ENCODE assay signal across 17 cellular contexts in the genomic region with DNA sequence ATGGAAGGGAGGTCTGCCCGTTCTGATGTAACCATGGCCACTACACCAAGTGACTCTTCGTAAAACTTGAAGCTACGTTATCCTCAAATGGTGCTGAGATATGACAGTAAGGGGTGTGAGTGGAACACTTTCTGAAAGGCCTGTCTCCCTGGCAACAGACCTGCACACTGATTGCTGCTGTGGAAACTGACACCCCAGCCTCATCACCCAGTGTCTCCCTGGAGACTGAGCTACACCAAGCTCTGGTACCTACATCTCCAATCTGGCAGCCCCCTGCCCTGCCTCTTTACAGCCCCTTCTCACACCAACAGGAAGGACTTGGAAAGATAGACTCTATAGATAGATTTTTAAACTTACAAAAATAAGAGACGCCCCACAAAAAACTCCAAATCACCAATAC. TPM values are rescaled to one million over a fixed set of nuclear protein-coding genes. Genes with fewer than 3 reads are reported as not detected.
A peak's percentile ranks its signal among the peaks of the same experiment; 100 is the strongest.
DNase-seq lines count a peak whose midpoint lies in the region; ATAC-seq, FAIRE-seq and TF ChIP-seq lines count a peak whose summit lies in the region.
"Had no signal": no experiment of that assay in that cellular context is flagged by ENCODE, and none has a peak within 500 bp of the region (broad histone marks: within the 10 kb centered on the region; RNA-seq: fewer than 3 reads in every experiment).

No MANE protein-coding gene starts in this region.

- POLR2A ChIA-PET in K562 (lab: Yijun Ruan, JAX): interaction anchor here (1.0 to 1.9 kb wide), 2 partner anchors 10 to 13 kb away, joined by 3 to 6 read pairs; no protein-coding TSS in a partner anchor

- no peak for TF ChIP-seq CTCF in right atrium auricular region (IDR thresholded peaks at IDR 0.05)
- no peak for TF ChIP-seq CTCF in K562 (IDR thresholded peaks at IDR 0.05 in 2 of 3, conservative IDR thresholded peaks at IDR 0.05 in 1 of 3; ENCODE audit: insufficient read depth in 2 of 3, low read depth in 1 of 3, low read length in 3 of 3)

- 89% methylated on average over 4 of the region's 4 CpGs for WGBS in K562 (ENCODE audit: insufficient coverage, low coverage, missing lambda C conversion rate)

- CTCF ChIA-PET in K562 (lab: Yijun Ruan, JAX; ENCODE audit: low intra/inter-chr PET ratio): no interaction called here

- DNase-seq in right atrium auricular region (ENCODE audit: low spot score) (no peak), Right ventricle myocardium inferior (ENCODE audit: missing footprints) (no peak), K562 (ENCODE audit: extremely low read depth in 1 of 4, low spot score in 3 of 4) (no peak), posterior vena cava (ENCODE audit: low spot score) (peak; percentile 43), Ammon's horn (ENCODE audit: low spot score) (no peak), occipital lobe (lab: John Stamatoyannopoulos, UW) (no peak)
- DNase-seq: ACHN; CD8-positive, alpha-beta T cell; Karpas-422; NCI-H187; NCI-H510A; SIG-M5 had no signal

- no peak overlapping the region for H3K9ac ChIP-seq in K562 (ENCODE audit: insufficient read depth in 1 of 2, low read depth in 2 of 2, low read length in 2 of 2)

- no TSS peak for BruUV-seq in K562 (replicated peaks; lab: Mats Ljungman, UMichigan)

- H3K9me1 ChIP-seq in K562 (ENCODE audit: control insufficient read depth, insufficient read depth, low read length): no peaks in the 10 kb centered on the region

- no peak overlapping the region for H2AFZ ChIP-seq in K562 (ENCODE audit: low read depth, low read length)

- H3K27me3 ChIP-seq in right atrium auricular region (no peaks in the 10 kb centered on the region), K562 (ENCODE audit: control insufficient read depth in 2 of 2, insufficient read depth in 2 of 2, low read length in 2 of 2) (peaks cover 0 to 3% of the 10 kb centered on the region in 2 experiments; a peak in 1 of 5 replicates)
- H3K27me3 ChIP-seq: Peyer's patch had no signal

- in situ Hi-C loops in K562 (cut with MboI): no loop called here

- intact Hi-C loops in Right ventricle myocardium inferior (cut with DNase I) (no loop called here), K562 (cut with micrococcal nuclease) (no loop called here), posterior vena cava (cut with DNase I) (no loop called here)

- peaks cover 1% of the 10 kb centered on the region; the same call in 1 of the 2 replicates for H4K20me1 ChIP-seq in K562 (replicated peaks; ENCODE audit: control insufficient read depth, insufficient read depth, low read length)

- H3K9me3 ChIP-seq in right atrium auricular region: no peaks in the 10 kb centered on the region
- no peaks in the 10 kb centered on the region for H3K9me3 ChIP-seq in K562 (replicated peaks; ENCODE audit: control insufficient read depth, insufficient read depth, low read depth, low read length)
- H3K9me3 ChIP-seq: Peyer's patch had no signal

- no peak overlapping the region for H3K4me3 ChIP-seq in right atrium auricular region
- H3K4me3 ChIP-seq in K562: no peak overlapping the region
- H3K4me3 ChIP-seq: Peyer's patch had no signal

- peak overlapping the region; percentile 20 for H3K27ac ChIP-seq in right atrium auricular region
- no peak overlapping the region for H3K27ac ChIP-seq in K562 (ENCODE audit: extremely low read depth, low read depth, low read length)
- H3K27ac ChIP-seq: Peyer's patch had no signal

- no peak for TF ChIP-seq EP300 in K562 (IDR thresholded peaks at IDR 0.05; ENCODE audit: low read length)

- no peak; the same call in 1 of the 2 replicates for TF ChIP-seq POLR2A in K562 (conservative IDR thresholded peaks at IDR 0.05)

- no peaks in the 10 kb centered on the region for H3K79me2 ChIP-seq in K562 (ENCODE audit: control insufficient read depth, insufficient read depth, low read length)

- no peak for ATAC-seq in Right ventricle myocardium inferior
- ATAC-seq in K562: no peak
- no peak for ATAC-seq in GM21576 (IDR thresholded peaks at IDR 0.05; ENCODE audit: unreplicated experiment)
- ATAC-seq: CD8-positive, alpha-beta T cell had no signal

- H3K36me3 ChIP-seq in right atrium auricular region (peaks cover 59% of the 10 kb centered on the region), K562 (ENCODE audit: control insufficient read depth, insufficient read depth, low read length) (peaks cover 57% of the 10 kb centered on the region)

- no peak overlapping the region for H3K4me2 ChIP-seq in K562 (ENCODE audit: insufficient read depth, low read length)

- no peak for TF ChIP-seq RAD21 in K562 (CRISPR knock-in tag; conservative IDR thresholded peaks at IDR 0.05 in 1 of 2, IDR thresholded peaks at IDR 0.05 in 1 of 2)

- FAIRE-seq in K562 (lab: Jason Lieb, UNC): no peak
- FAIRE-seq: D721Med, H54 had no signal

- H3K4me1 ChIP-seq in right atrium auricular region (peaks cover 0 to 63% of the 10 kb centered on the region in 2 donors), K562 (replicated peaks in 1 of 2; ENCODE audit: control insufficient read depth in 2 of 2, insufficient read depth in 2 of 2, low read length in 2 of 2) (peaks cover 0 to 21% of the 10 kb centered on the region in 2 experiments; a peak in 2 of 5 replicates)

RNA-seq across cellular contexts. Expression of a gene that starts 13.2 kb away (rescaled TPM):
- 10 to 100 TPM; 14.2 to 48.5 TPM for total RNA-seq in right atrium auricular region
- total RNA-seq in Right ventricle myocardium inferior: 15.1 TPM
- 0.42 TPM in 1 of 2 replicates, not detected in the other for total RNA-seq in K562 (2011; cell fraction: chromatin; rRNA removed; ENCODE audit: low replicate concordance)
- total RNA-seq in K562 (2011; cell fraction: nucleolus; rRNA removed): 0.33 TPM in 1 of 2 replicates, not detected in the other
- 0.15 and 0.84 TPM in 2 replicates for total RNA-seq in K562 (2011; cell fraction: nucleoplasm; rRNA removed)
- 0.12 and 0.18 TPM in 2 replicates for total RNA-seq in K562 (2014; rRNA removed)
- not detected in 2 replicates for total RNA-seq in K562 (2014; rRNA removed; fragmentation: Illumina TruSeq; extraction: Trizol)
- total RNA-seq in K562 (2015; rRNA removed; fragmentation: Illumina TruSeq; extraction: Trizol): not detected in 2 replicates
- 0.18 TPM in 1 of 2 replicates, not detected in the other for total RNA-seq in K562 (2021)
- 0.06 TPM in 1 of 2 replicates, not detected in the other for polyA plus RNA-seq in K562 (2011; rRNA removed)
- not detected in 2 replicates for polyA plus RNA-seq in K562 (2011; cell fraction: cytosol; rRNA removed)
- 0.06 and 0.13 TPM in 2 replicates for polyA plus RNA-seq in K562 (2011; cell fraction: nucleus; rRNA removed)
- 0.10 and 0.64 TPM in 2 replicates for polyA plus RNA-seq in K562 (2012)
- 0.08 TPM in 1 of 2 replicates, not detected in the other for polyA plus RNA-seq in K562 (2014; fragmentation: Illumina TruSeq; extraction: Trizol)
- polyA plus RNA-seq in K562 (2014; fragmentation: Nextera tagmentation; extraction: Ambion mirVana): not detected
- 0.54 TPM in 1 of 2 replicates, not detected in the other for polyA plus RNA-seq in K562 (2014; rRNA removed)
- polyA minus RNA-seq in K562 (2011; rRNA and poly(A)+ RNA removed): not detected in 2 replicates
- not detected in 2 replicates for polyA minus RNA-seq in K562 (2011; cell fraction: cytosol; rRNA and poly(A)+ RNA removed)
- 0.33 TPM in 1 of 2 replicates, not detected in the other for polyA minus RNA-seq in K562 (2011; cell fraction: nucleus; rRNA and poly(A)+ RNA removed)
- total RNA-seq in posterior vena cava: 100 to 1,000 TPM in 1 of 2 donors, 10 to 100 TPM in 1; 51.4 to 221 TPM
- 0.78 TPM for total RNA-seq in occipital lobe

RNA-seq across cellular contexts. Expression of a gene that starts 18.2 kb away (rescaled TPM):
- total RNA-seq in right atrium auricular region (100 to 1,000 TPM; 155 to 259 TPM), Right ventricle myocardium inferior (220 TPM), K562 (2014; rRNA removed) (118 and 148 TPM in 2 replicates), K562 (2014; rRNA removed; fragmentation: Illumina TruSeq; extraction: Trizol) (98.3 and 112 TPM in 2 replicates), K562 (2015; rRNA removed; fragmentation: Illumina TruSeq; extraction: Trizol) (114 and 122 TPM in 2 replicates), K562 (2021) (153 and 161 TPM in 2 replicates), posterior vena cava (100 to 1,000 TPM; 148 to 150 TPM), occipital lobe (133 TPM)
- 102 and 218 TPM in 2 replicates for total RNA-seq in K562 (2011; cell fraction: chromatin; rRNA removed; ENCODE audit: low replicate concordance)
- total RNA-seq in K562 (2011; cell fraction: nucleolus; rRNA removed): 162 and 195 TPM in 2 replicates
- 126 and 134 TPM in 2 replicates for total RNA-seq in K562 (2011; cell fraction: nucleoplasm; rRNA removed)
- polyA plus RNA-seq in K562 (2011; rRNA removed) (135 and 137 TPM in 2 replicates), K562 (2014; fragmentation: Illumina TruSeq; extraction: Trizol) (125 and 128 TPM in 2 replicates), K562 (2014; fragmentation: Nextera tagmentation; extraction: Ambion mirVana) (10 to 100 TPM in 1 of 2 experiments, 1 to 10 TPM in 1; 7.9 to 14.1 TPM), K562 (2014; rRNA removed) (102 and 116 TPM in 2 replicates)
- polyA plus RNA-seq in K562 (2011; cell fraction: cytosol; rRNA removed): 156 and 157 TPM in 2 replicates
- 338 and 345 TPM in 2 replicates for polyA plus RNA-seq in K562 (2011; cell fraction: nucleus; rRNA removed)
- 148 and 189 TPM in 2 replicates for polyA plus RNA-seq in K562 (2012)
- 101 and 125 TPM in 2 replicates for polyA minus RNA-seq in K562 (2011; rRNA and poly(A)+ RNA removed)
- 65.4 and 66.7 TPM in 2 replicates for polyA minus RNA-seq in K562 (2011; cell fraction: cytosol; rRNA and poly(A)+ RNA removed)
- polyA minus RNA-seq in K562 (2011; cell fraction: nucleus; rRNA and poly(A)+ RNA removed): 139 and 166 TPM in 2 replicates

RNA-seq across cellular contexts. Expression of a gene that starts 37.7 kb away (rescaled TPM):
- 1 to 10 TPM; 4.9 to 8.0 TPM for total RNA-seq in right atrium auricular region
- 7.9 TPM for total RNA-seq in Right ventricle myocardium inferior
- total RNA-seq in K562 (2011; cell fraction: chromatin; rRNA removed; ENCODE audit: low replicate concordance): 0.30 and 0.49 TPM in 2 replicates
- 0.13 TPM in 1 of 2 replicates, not detected in the other for total RNA-seq in K562 (2011; cell fraction: nucleolus; rRNA removed)
- 0.37 TPM in 1 of 2 replicates, not detected in the other for total RNA-seq in K562 (2011; cell fraction: nucleoplasm; rRNA removed)
- 0.04 TPM in 1 of 2 replicates, not detected in the other for total RNA-seq in K562 (2014; rRNA removed)
- not detected in 2 replicates for total RNA-seq in K562 (2014; rRNA removed; fragmentation: Illumina TruSeq; extraction: Trizol)
- 0.15 TPM in 1 of 2 replicates, not detected in the other for total RNA-seq in K562 (2015; rRNA removed; fragmentation: Illumina TruSeq; extraction: Trizol)
- total RNA-seq in K562 (2021): 0.13 TPM in 1 of 2 replicates, not detected in the other
- 0.04 TPM in 1 of 2 replicates, not detected in the other for polyA plus RNA-seq in K562 (2011; rRNA removed)
- polyA plus RNA-seq in K562 (2011; cell fraction: cytosol; rRNA removed): 0.04 and 0.06 TPM in 2 replicates
- polyA plus RNA-seq in K562 (2011; cell fraction: nucleus; rRNA removed): 0.15 and 0.44 TPM in 2 replicates
- 0.17 and 0.42 TPM in 2 replicates for polyA plus RNA-seq in K562 (2012)
- polyA plus RNA-seq in K562 (2014; fragmentation: Illumina TruSeq; extraction: Trizol): not detected in 2 replicates
- not detected for polyA plus RNA-seq in K562 (2014; fragmentation: Nextera tagmentation; extraction: Ambion mirVana)
- 0.09 TPM in 1 of 2 replicates, not detected in the other for polyA plus RNA-seq in K562 (2014; rRNA removed)
- polyA minus RNA-seq in K562 (2011; rRNA and poly(A)+ RNA removed): 0.03 TPM in 1 of 2 replicates, not detected in the other
- not detected in 2 replicates for polyA minus RNA-seq in K562 (2011; cell fraction: cytosol; rRNA and poly(A)+ RNA removed)
- polyA minus RNA-seq in K562 (2011; cell fraction: nucleus; rRNA and poly(A)+ RNA removed): 0.33 TPM in 1 of 2 replicates, not detected in the other
- total RNA-seq in posterior vena cava: 10 to 100 TPM; 23.2 to 35.5 TPM
- total RNA-seq in occipital lobe: 2.0 TPM
- total RNA-seq: Daoy had no signal
